8 cellular contexts compared by ENCODE assay signal in the genomic region with DNA sequence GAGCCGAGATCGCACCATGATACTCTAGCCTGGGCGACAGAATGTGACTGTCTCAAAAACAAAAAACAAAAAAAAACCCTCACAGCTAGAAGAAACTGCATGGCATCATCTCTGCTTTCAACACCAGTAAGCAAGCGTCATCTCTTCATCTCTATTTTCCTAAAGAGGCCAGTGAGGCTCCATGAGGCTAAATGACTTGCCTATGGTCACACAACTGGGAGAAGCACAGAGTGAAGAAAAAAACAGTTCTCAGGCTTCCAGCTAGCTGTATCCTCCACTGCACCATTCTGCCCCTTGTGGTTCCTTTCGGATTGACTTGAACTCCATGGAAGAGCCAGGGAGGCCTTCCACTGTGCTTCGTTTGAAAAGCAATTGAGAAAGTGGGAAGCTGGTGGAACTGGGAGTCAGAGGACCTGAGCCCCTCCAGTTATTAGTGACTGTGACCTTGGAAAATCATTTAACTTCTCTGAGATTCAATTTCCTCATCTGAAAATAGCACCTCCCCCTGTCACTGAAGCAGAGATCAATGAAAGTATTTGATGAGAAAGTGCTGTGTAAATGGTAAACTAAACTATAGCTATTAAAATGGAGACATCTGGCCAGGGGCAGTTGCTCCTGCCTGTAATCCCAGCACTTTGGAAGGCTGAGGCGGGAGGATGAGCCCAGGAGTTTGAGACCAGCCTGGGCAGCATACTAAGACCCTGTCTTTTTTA. TPM values are rescaled to one million over a fixed set of nuclear protein-coding genes. Genes with fewer than 3 reads are reported as not detected.
DNase-seq lines count a peak whose midpoint lies in the region; ATAC-seq, FAIRE-seq and TF ChIP-seq lines count a peak whose summit lies in the region.

No MANE protein-coding gene starts in this region.

- H3K4me3 ChIP-seq in GM12878: no peak overlapping the region
- H3K4me3 ChIP-seq in iPS DF 6.9 (ENCODE audit: low read length): no peak overlapping the region

- H3K36me3 ChIP-seq in GM12878 (ENCODE audit: control insufficient read depth in 2 of 2, insufficient read depth in 2 of 2, low read length in 1 of 2) (no peaks in the 10 kb centered on the region), iPS DF 6.9 (ENCODE audit: control insufficient read depth, insufficient read depth, low read length) (no peaks in the 10 kb centered on the region)

- peak; percentile 68 for TF ChIP-seq RAD21 in GM12878 (IDR thresholded peaks at IDR 0.05; ENCODE audit: insufficient read depth, low read depth, low read length)

- H3K79me2 ChIP-seq in GM12878 (ENCODE audit: control insufficient read depth, insufficient read depth, low read length): peaks cover 1% of the 10 kb centered on the region; the same call in 1 of the 2 replicates

- POLR2A ChIA-PET in GM12878 (lab: Charles Lee): interaction anchor here (0.5 to 16.0 kb wide), 13 partner anchors 8 to 412 kb away, joined by 3 to 260 read pairs (median 4); a partner anchor contains a TSS

- TF ChIP-seq EP300 in GM12878 (IDR thresholded peaks at IDR 0.05; ENCODE audit: borderline replicate concordance in 1 of 2, control insufficient read depth in 1 of 2, low read depth in 2 of 2, low read length in 2 of 2): no peak

- H4K20me1 ChIP-seq in GM12878 (ENCODE audit: control insufficient read depth, insufficient read depth): no peaks in the 10 kb centered on the region

- CTCF ChIA-PET in GM12878 (lab: Yijun Ruan, JAX): interaction anchor here (0.5 to 11.8 kb wide), 30 partner anchors 10 to 651 kb away, joined by 3 to 155 read pairs (median 4); a partner anchor contains a TSS

- in situ Hi-C loops in GM12878 (cut with MboI): no loop called here

- intact Hi-C loops in GM12878 (cut with micrococcal nuclease; ENCODE audit: unreplicated experiment): loop anchor here (5.0 kb wide), 1 partner anchor 52 kb away; no protein-coding TSS in a partner anchor

- H3K9me3 ChIP-seq in GM12878 (replicated peaks; ENCODE audit: control insufficient read depth, insufficient read depth, low read length) (no peaks in the 10 kb centered on the region), iPS DF 6.9 (ENCODE audit: control insufficient read depth, insufficient read depth, low read length) (no peaks in the 10 kb centered on the region)

- BruUV-seq in GM12878 (replicated peaks; lab: Mats Ljungman, UMichigan): no TSS peak

- 0 out of 2 replicates have a peak overlapping the region, but pooled peaks have one; percentile 18 for H3K4me2 ChIP-seq in GM12878 (ENCODE audit: control insufficient read depth, insufficient read depth)

- no peak for TF ChIP-seq POLR2A in GM12878 (IDR thresholded peaks at IDR 0.05; ENCODE audit: low read depth, low read length)

- FAIRE-seq in GM19239 (lab: Jason Lieb, UNC) (peak; percentile 86), GM12878 (lab: Jason Lieb, UNC) (peak; percentile 75)

- DNase-seq in Ammon's horn (ENCODE audit: low spot score) (peak; percentile 81), GM19239 (ENCODE audit: insufficient read length, low spot score) (no peak), NCI-H524 treated with DMSO at 0.1 percent for 48 hours (lab: John Stamatoyannopoulos, UW) (peak; percentile 11), GM12878 (ENCODE audit: low read depth, low spot score) (no peak), iPS DF 6.9 (ENCODE audit: low read depth, low spot score) (peak; percentile 66), smooth muscle cell of the brain vasculature (ENCODE audit: low read depth, low spot score) (peak; percentile 53)

- RAD21 ChIA-PET in GM12878 (lab: Charles Lee; ENCODE audit: unreplicated experiment): interaction anchor here (0.8 to 15.7 kb wide), 16 partner anchors 10 to 184 kb away, joined by 3 to 344 read pairs (median 4); a partner anchor contains a TSS

- H3K27me3 ChIP-seq in GM12878 (replicated peaks in 1 of 2; ENCODE audit: control insufficient read depth in 2 of 2, insufficient read depth in 2 of 2, low read length in 1 of 2): no peaks in the 10 kb centered on the region
- no peaks in the 10 kb centered on the region for H3K27me3 ChIP-seq in iPS DF 6.9 (ENCODE audit: control insufficient read depth, insufficient read depth, low read length)

- ATAC-seq in GM12878 (peak; percentile 75), GM19328 (IDR thresholded peaks at IDR 0.05; ENCODE audit: unreplicated experiment) (no peak), HG02884 (IDR thresholded peaks at IDR 0.05; ENCODE audit: unreplicated experiment) (no peak)

- H3K9ac ChIP-seq in GM12878 (ENCODE audit: control insufficient read depth, insufficient read depth, low read length): no peak overlapping the region

- peaks cover 50% of the 10 kb centered on the region for H3K4me1 ChIP-seq in GM12878 (ENCODE audit: control insufficient read depth, insufficient read depth, low read length)
- no peaks in the 10 kb centered on the region for H3K4me1 ChIP-seq in iPS DF 6.9 (ENCODE audit: control insufficient read depth, insufficient read depth, low read length)

- H3K27ac ChIP-seq in GM12878 (ENCODE audit: control insufficient read depth, insufficient read depth) (peak overlapping the region; percentile 1; the same call in 1 of the 2 replicates), iPS DF 6.9 (ENCODE audit: low read length) (no peak overlapping the region)

- SMC1A ChIA-PET in GM12878 (lab: Charles Lee; ENCODE audit: uncharacterized antibody, unreplicated experiment): interaction anchor here (0.9 to 18.4 kb wide), 17 partner anchors 9 to 149 kb away, joined by 3 to 488 read pairs (median 6); a partner anchor contains a TSS

- peak overlapping the region; percentile 11 for H2AFZ ChIP-seq in GM12878 (ENCODE audit: control insufficient read depth, low read depth, low read length)

- TF ChIP-seq CTCF in GM12878 (IDR thresholded peaks at IDR 0.05 in 2 of 3, conservative IDR thresholded peaks at IDR 0.05 in 1 of 3; ENCODE audit: control insufficient read depth in 2 of 3, extremely low read depth in 1 of 3, insufficient read depth in 1 of 3, low read depth in 3 of 3, low read length in 3 of 3): peak; percentile 63 to 74 (median 73)

- 91% methylated on average over 7 of the region's 7 CpGs for WGBS in GM12878 (ENCODE audit: insufficient coverage, insufficient replicate concordance, low lambda C conversion rate, missing lambda C conversion rate)
- WGBS in iPS DF 6.9 (ENCODE audit: insufficient coverage, insufficient read length): no CpG with 5 or more reads among the region's 7 CpGs

TF ChIP-seq in GM12878, 131 proteins besides CTCF, POLR2A, EP300 and RAD21 (continues in another document):
- no peak for TF ChIP-seq LARP7 (IDR thresholded peaks at IDR 0.05)
- TF ChIP-seq, protein P1, sequence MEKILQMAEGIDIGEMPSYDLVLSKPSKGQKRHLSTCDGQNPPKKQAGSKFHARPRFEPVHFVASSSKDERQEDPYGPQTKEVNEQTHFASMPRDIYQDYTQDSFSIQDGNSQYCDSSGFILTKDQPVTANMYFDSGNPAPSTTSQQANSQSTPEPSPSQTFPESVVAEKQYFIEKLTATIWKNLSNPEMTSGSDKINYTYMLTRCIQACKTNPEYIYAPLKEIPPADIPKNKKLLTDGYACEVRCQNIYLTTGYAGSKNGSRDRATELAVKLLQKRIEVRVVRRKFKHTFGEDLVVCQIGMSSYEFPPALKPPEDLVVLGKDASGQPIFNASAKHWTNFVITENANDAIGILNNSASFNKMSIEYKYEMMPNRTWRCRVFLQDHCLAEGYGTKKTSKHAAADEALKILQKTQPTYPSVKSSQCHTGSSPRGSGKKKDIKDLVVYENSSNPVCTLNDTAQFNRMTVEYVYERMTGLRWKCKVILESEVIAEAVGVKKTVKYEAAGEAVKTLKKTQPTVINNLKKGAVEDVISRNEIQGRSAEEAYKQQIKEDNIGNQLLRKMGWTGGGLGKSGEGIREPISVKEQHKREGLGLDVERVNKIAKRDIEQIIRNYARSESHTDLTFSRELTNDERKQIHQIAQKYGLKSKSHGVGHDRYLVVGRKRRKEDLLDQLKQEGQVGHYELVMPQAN (conservative IDR thresholded peaks at IDR 0.05): no peak
- no peak for TF ChIP-seq BACH1 (IDR thresholded peaks at IDR 0.05; ENCODE audit: borderline replicate concordance)
- TF ChIP-seq ZNF622 (IDR thresholded peaks at IDR 0.05): no peak

RNA-seq across cellular contexts. Expression of a gene that starts 32.1 kb away (rescaled TPM):
- 602 and 632 TPM in 2 replicates for total RNA-seq in GM12878 (2013; cell fraction: nucleolus; rRNA removed)
- total RNA-seq in GM12878 (2014; rRNA removed) (54.4 and 60.5 TPM in 2 replicates), GM12878 (2014; rRNA removed; fragmentation: Illumina TruSeq; extraction: Trizol) (81.8 and 87.2 TPM in 2 replicates), GM12878 (2021) (46.7 and 50.1 TPM in 2 replicates)
- polyA plus RNA-seq in GM12878 (2011; ENCODE audit: low read depth): 10.2 TPM
- polyA plus RNA-seq in GM12878 (2011; rRNA removed) (65.3 and 97.9 TPM in 2 replicates), GM12878 (2014; fragmentation: Illumina TruSeq; extraction: Trizol) (39.3 and 49.0 TPM in 2 replicates), GM12878 (2014; fragmentation: Nextera tagmentation; extraction: Ambion mirVana) (10 to 100 TPM; 14.2 to 15.4 TPM), GM12878 (2014; rRNA removed) (28.5 and 28.8 TPM in 2 replicates), GM12878 (2016; fragmentation: Nextera tagmentation; extraction: Ambion mirVana) (10 to 100 TPM; 21.6 to 26.8 TPM)
- 23.4 and 27.1 TPM in 2 replicates for polyA plus RNA-seq in GM12878 (2011; cell fraction: cytosol; rRNA removed)
- 56.4 and 58.1 TPM in 2 replicates for polyA plus RNA-seq in GM12878 (2011; cell fraction: nucleus; rRNA removed)
- 23.2 and 28.0 TPM in 2 replicates for polyA plus RNA-seq in GM12878 (2012)
- 188 and 229 TPM in 2 replicates for polyA minus RNA-seq in GM12878 (2011; rRNA and poly(A)+ RNA removed)
- 42.9 and 49.6 TPM in 2 replicates for polyA minus RNA-seq in GM12878 (2011; cell fraction: cytosol; rRNA and poly(A)+ RNA removed)
- polyA minus RNA-seq in GM12878 (2011; cell fraction: nucleus; rRNA and poly(A)+ RNA removed): 120 and 185 TPM in 2 replicates

RNA-seq across cellular contexts. Expression of a gene that starts 45.1 kb away (rescaled TPM):
- total RNA-seq in GM12878 (2013; cell fraction: nucleolus; rRNA removed): 70.8 and 70.9 TPM in 2 replicates
- total RNA-seq in GM12878 (2014; rRNA removed) (128 and 141 TPM in 2 replicates), GM12878 (2014; rRNA removed; fragmentation: Illumina TruSeq; extraction: Trizol) (148 and 152 TPM in 2 replicates), GM12878 (2021) (182 and 204 TPM in 2 replicates)
- 108 TPM for polyA plus RNA-seq in GM12878 (2011; ENCODE audit: low read depth)
- polyA plus RNA-seq in GM12878 (2011; rRNA removed) (387 and 412 TPM in 2 replicates), GM12878 (2014; fragmentation: Illumina TruSeq; extraction: Trizol) (274 and 338 TPM in 2 replicates), GM12878 (2014; fragmentation: Nextera tagmentation; extraction: Ambion mirVana) (100 to 1,000 TPM; 155 to 179 TPM), GM12878 (2014; rRNA removed) (218 and 266 TPM in 2 replicates), GM12878 (2016; fragmentation: Nextera tagmentation; extraction: Ambion mirVana) (100 to 1,000 TPM; 275 to 291 TPM)
- 245 and 314 TPM in 2 replicates for polyA plus RNA-seq in GM12878 (2011; cell fraction: cytosol; rRNA removed)
- 170 and 179 TPM in 2 replicates for polyA plus RNA-seq in GM12878 (2011; cell fraction: nucleus; rRNA removed)
- polyA plus RNA-seq in GM12878 (2012): 175 and 233 TPM in 2 replicates
- 143 and 310 TPM in 2 replicates for polyA minus RNA-seq in GM12878 (2011; rRNA and poly(A)+ RNA removed)
- polyA minus RNA-seq in GM12878 (2011; cell fraction: cytosol; rRNA and poly(A)+ RNA removed): 48.4 and 63.4 TPM in 2 replicates
- 14.7 and 27.4 TPM in 2 replicates for polyA minus RNA-seq in GM12878 (2011; cell fraction: nucleus; rRNA and poly(A)+ RNA removed)

Comparison
In these comparisons a context has a peak if more than half of its experiments do, and no peak if none do; other contexts are left out.
1. DNase-seq: peak in Ammon's horn (single experiment), NCI-H524 treated with DMSO at 0.1 percent for 48 hours (single experiment), iPS DF 6.9 (single experiment) and smooth muscle cell of the brain vasculature (single experiment); none in GM19239 (single experiment) and GM12878 (single experiment).